Comparison of ENCODE assay signal across 21 cellular contexts in the genomic region with DNA sequence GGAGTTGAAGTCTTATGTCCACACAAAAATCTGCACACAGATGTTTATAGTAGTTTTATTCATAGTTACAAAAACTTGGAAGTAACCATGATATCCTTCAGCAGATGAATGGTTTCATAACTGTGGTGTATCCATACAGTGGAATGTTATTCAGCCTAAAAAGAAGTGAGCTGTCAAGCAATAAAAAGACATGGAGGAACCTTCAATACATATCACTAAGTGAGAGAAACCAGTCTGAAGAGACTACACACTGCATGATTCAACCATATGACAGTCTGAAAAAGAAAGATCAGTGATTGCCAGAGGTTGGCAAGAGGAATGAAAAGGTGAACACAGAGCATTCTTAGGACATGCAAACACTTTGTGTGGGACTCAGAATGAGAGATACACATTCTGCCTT. TPM values are rescaled to one million over a fixed set of nuclear protein-coding genes. Genes with fewer than 3 reads are reported as not detected.
A peak's percentile ranks its signal among the peaks of the same experiment; 100 is the strongest.
DNase-seq lines count a peak whose midpoint lies in the region; ATAC-seq lines count a peak whose summit lies in the region.
"Had no signal": no experiment of that assay in that cellular context is flagged by ENCODE, and none has a peak within 500 bp of the region (broad histone marks: within the 10 kb centered on the region; RNA-seq: fewer than 3 reads in every experiment).

No MANE protein-coding gene starts in this region.

- CTCF ChIA-PET in activated CD4-positive, alpha-beta T cell treated with anti-CD3 and anti-CD28 coated beads for 36 hours (lab: Charles Lee): no interaction called here
- CTCF ChIA-PET in naive thymus-derived CD4-positive, alpha-beta T cell (lab: Charles Lee): no interaction called here

- peaks cover 5% of the 10 kb centered on the region for H3K9me3 Mint-ChIP-seq in activated CD4-positive, alpha-beta T cell treated with anti-CD3 and anti-CD28 coated beads for 36 hours (ENCODE audit: low read depth)
- no peaks in the 10 kb centered on the region for H3K9me3 Mint-ChIP-seq in activated naive CD8-positive, alpha-beta T cell (ENCODE audit: low read depth)
- H3K9me3 Mint-ChIP-seq in activated naive CD8-positive, alpha-beta T cell treated with anti-CD3 and anti-CD28 coated beads, Interleukin-2, amount 50 U/mL, for 24 hours: peaks cover 3% of the 10 kb centered on the region
- H3K9me3 Mint-ChIP-seq in naive thymus-derived CD4-positive, alpha-beta T cell: peaks cover 0 to 6% (median 0%) of the 10 kb centered on the region in 11 donors

- no peaks in the 10 kb centered on the region for H3K27me3 Mint-ChIP-seq in activated CD4-positive, alpha-beta T cell treated with anti-CD3 and anti-CD28 coated beads for 36 hours
- no peaks in the 10 kb centered on the region for H3K27me3 Mint-ChIP-seq in activated naive CD8-positive, alpha-beta T cell
- no peaks in the 10 kb centered on the region for H3K27me3 Mint-ChIP-seq in activated naive CD8-positive, alpha-beta T cell treated with anti-CD3 and anti-CD28 coated beads, Interleukin-2, amount 50 U/mL, for 24 hours
- no peaks in the 10 kb centered on the region for H3K27me3 Mint-ChIP-seq in T-helper 17 cell
- H3K27me3 Mint-ChIP-seq in naive thymus-derived CD4-positive, alpha-beta T cell: no peaks in the 10 kb centered on the region
- H3K27me3 Mint-ChIP-seq: IgD-negative memory B cell had no signal

- peak overlapping the region; percentile 3 for H3K27ac Mint-ChIP-seq in activated CD4-positive, alpha-beta T cell treated with anti-CD3 and anti-CD28 coated beads for 36 hours
- H3K27ac Mint-ChIP-seq in activated naive CD8-positive, alpha-beta T cell: peak overlapping the region; percentile 67
- H3K27ac Mint-ChIP-seq in activated naive CD8-positive, alpha-beta T cell treated with anti-CD3 and anti-CD28 coated beads, Interleukin-2, amount 50 U/mL, for 24 hours: no peak overlapping the region
- peak overlapping the region; percentile 30 for H3K27ac Mint-ChIP-seq in T-helper 17 cell
- peak overlapping the region; percentile 14 to 97 (median 95) for H3K27ac Mint-ChIP-seq in naive thymus-derived CD4-positive, alpha-beta T cell

- H3K36me3 Mint-ChIP-seq in activated CD4-positive, alpha-beta T cell treated with anti-CD3 and anti-CD28 coated beads for 36 hours (ENCODE audit: low read depth): no peaks in the 10 kb centered on the region
- H3K36me3 Mint-ChIP-seq in activated naive CD8-positive, alpha-beta T cell: peaks cover 2% of the 10 kb centered on the region
- peaks cover 2% of the 10 kb centered on the region for H3K36me3 Mint-ChIP-seq in activated naive CD8-positive, alpha-beta T cell treated with anti-CD3 and anti-CD28 coated beads, Interleukin-2, amount 50 U/mL, for 24 hours (ENCODE audit: low read depth)
- no peaks in the 10 kb centered on the region for H3K36me3 Mint-ChIP-seq in T-helper 17 cell (ENCODE audit: low read depth)
- peaks cover 0 to 9% (median 0%) of the 10 kb centered on the region in 5 donors for H3K36me3 Mint-ChIP-seq in naive thymus-derived CD4-positive, alpha-beta T cell

- H3K4me3 ChIP-seq in naive thymus-derived CD4-positive, alpha-beta T cell (ENCODE audit: low read length): no peak overlapping the region
- H3K4me3 ChIP-seq: BLaER1 treated with 17β-estradiol and CSF1 and Interleukin-3, amounts not matched to agents 10 nM and 100 nM; Peyer's patch had no signal

- peaks cover 34 to 78% of the 10 kb centered on the region in 2 donors for H3K4me1 ChIP-seq in naive thymus-derived CD4-positive, alpha-beta T cell (ENCODE audit: control insufficient read depth in 2 of 2, insufficient read depth in 2 of 2, low read length in 2 of 2)
- H3K4me1 ChIP-seq: Peyer's patch had no signal

- no peak for ATAC-seq in activated CD4-positive, alpha-beta T cell treated with anti-CD3 and anti-CD28 coated beads for 36 hours
- ATAC-seq in activated naive CD8-positive, alpha-beta T cell treated with anti-CD3 and anti-CD28 coated beads, Interleukin-2, amount 50 U/mL, for 24 hours: no peak
- ATAC-seq in T-helper 17 cell: no peak
- ATAC-seq in naive thymus-derived CD4-positive, alpha-beta T cell: no peak
- ATAC-seq in HG03280 (IDR thresholded peaks at IDR 0.05; ENCODE audit: unreplicated experiment): no peak
- ATAC-seq: HCT116 had no signal

- no peaks in the 10 kb centered on the region for H3K36me3 ChIP-seq in naive thymus-derived CD4-positive, alpha-beta T cell (ENCODE audit: control insufficient read depth in 2 of 3, insufficient read depth in 3 of 3, low read length in 3 of 3)
- H3K36me3 ChIP-seq: BLaER1 treated with 17β-estradiol and CSF1 and Interleukin-3, amounts not matched to agents 10 nM and 100 nM; Peyer's patch had no signal

- POLR2A ChIA-PET in activated CD4-positive, alpha-beta T cell treated with anti-CD3 and anti-CD28 coated beads for 36 hours (lab: Charles Lee): no interaction called here
- POLR2A ChIA-PET in naive thymus-derived CD4-positive, alpha-beta T cell (lab: Charles Lee): interaction anchor here (0.7 kb wide), 1 partner anchor 88 kb away, joined by 3 read pairs; no protein-coding TSS in a partner anchor

- H3K27ac ChIP-seq in naive thymus-derived CD4-positive, alpha-beta T cell (ENCODE audit: low read depth, low read length): peak overlapping the region; percentile 78
- H3K27ac ChIP-seq: BLaER1 treated with 17β-estradiol and CSF1 and Interleukin-3, amounts not matched to agents 10 nM and 100 nM; Peyer's patch had no signal

- H3K27me3 ChIP-seq in naive thymus-derived CD4-positive, alpha-beta T cell (ENCODE audit: control insufficient read depth in 2 of 2, insufficient read depth in 2 of 2, low read length in 2 of 2): no peaks in the 10 kb centered on the region
- H3K27me3 ChIP-seq: BLaER1 treated with 17β-estradiol and CSF1 and Interleukin-3, amounts not matched to agents 10 nM and 100 nM; Peyer's patch had no signal

- DNase-seq in activated CD4-positive, alpha-beta T cell treated with anti-CD3 and anti-CD28 coated beads for 36 hours: no peak
- no peak for DNase-seq in activated CD4-positive, alpha-beta T cell treated with anti-CD3 and anti-CD28 coated beads for 1 hour
- no peak for DNase-seq in activated naive CD8-positive, alpha-beta T cell treated with anti-CD3 and anti-CD28 coated beads, Interleukin-2, amount 50 U/mL, for 24 hours
- DNase-seq in T-helper 17 cell: no peak
- DNase-seq in naive thymus-derived CD4-positive, alpha-beta T cell: no peak
- no peak for DNase-seq in epidermal melanocyte (ENCODE audit: insufficient read length, low spot score)
- DNase-seq: 8988T, Karpas-422, NCI-H1694, NCI-H2081, NCI-H2171, NCI-H526, Peyer's patch had no signal

- intact Hi-C loops in activated CD4-positive, alpha-beta T cell treated with anti-CD3 and anti-CD28 coated beads for 36 hours (cut with DNase I, micrococcal nuclease): loop anchor here in 1 of 2 experiments (10.0 kb wide), 1 partner anchor 483 kb away; no protein-coding TSS in a partner anchor
- intact Hi-C loops in naive thymus-derived CD4-positive, alpha-beta T cell (cut with micrococcal nuclease): loop anchor here (5.0 to 10.0 kb wide), 5 partner anchors 61 to 1059 kb away; a partner anchor contains a TSS

- H3K4me1 Mint-ChIP-seq in activated CD4-positive, alpha-beta T cell treated with anti-CD3 and anti-CD28 coated beads for 36 hours: peaks cover 77% of the 10 kb centered on the region
- peaks cover 80% of the 10 kb centered on the region for H3K4me1 Mint-ChIP-seq in activated naive CD8-positive, alpha-beta T cell (ENCODE audit: low read depth)
- H3K4me1 Mint-ChIP-seq in activated naive CD8-positive, alpha-beta T cell treated with anti-CD3 and anti-CD28 coated beads, Interleukin-2, amount 50 U/mL, for 24 hours: peaks cover 74% of the 10 kb centered on the region
- peaks cover 46% of the 10 kb centered on the region for H3K4me1 Mint-ChIP-seq in T-helper 17 cell
- H3K4me1 Mint-ChIP-seq in naive thymus-derived CD4-positive, alpha-beta T cell: peaks cover 41 to 84% (median 79%) of the 10 kb centered on the region in 7 donors

- H3K4me3 Mint-ChIP-seq in activated CD4-positive, alpha-beta T cell treated with anti-CD3 and anti-CD28 coated beads for 36 hours: no peak overlapping the region
- no peak overlapping the region for H3K4me3 Mint-ChIP-seq in activated naive CD8-positive, alpha-beta T cell
- H3K4me3 Mint-ChIP-seq in activated naive CD8-positive, alpha-beta T cell treated with anti-CD3 and anti-CD28 coated beads, Interleukin-2, amount 50 U/mL, for 24 hours: no peak overlapping the region
- H3K4me3 Mint-ChIP-seq in T-helper 17 cell: no peak overlapping the region
- peak overlapping the region in 5 of 10 donors; percentile 22 to 86 (median 84) for H3K4me3 Mint-ChIP-seq in naive thymus-derived CD4-positive, alpha-beta T cell
- H3K4me3 Mint-ChIP-seq: IgD-negative memory B cell had no signal

- no peaks in the 10 kb centered on the region for H3K9me3 ChIP-seq in T-helper 17 cell (ENCODE audit: control insufficient read depth, low read length, poor library complexity, severe bottlenecking)
- no peaks in the 10 kb centered on the region for H3K9me3 ChIP-seq in naive thymus-derived CD4-positive, alpha-beta T cell (ENCODE audit: control insufficient read depth in 2 of 3, low read length in 3 of 3)
- H3K9me3 ChIP-seq: Peyer's patch had no signal

RNA-seq across cellular contexts. Expression of a gene that starts 18.6 kb away (rescaled TPM):
- total RNA-seq in activated CD4-positive, alpha-beta T cell treated with anti-CD3 and anti-CD28 coated beads for 36 hours: 100 to 1,000 TPM; 193 to 225 TPM
- total RNA-seq in T-helper 17 cell: 1 to 10 TPM in 1 of 2 donors, under 1 TPM in 1; 0.99 to 1.2 TPM
- total RNA-seq in naive thymus-derived CD4-positive, alpha-beta T cell: 10 to 100 TPM in 2 of 5 experiments, 1 to 10 TPM in 1, under 1 TPM in 2; 0.38 to 52.6 (median 1.1) TPM
- polyA plus RNA-seq in naive thymus-derived CD4-positive, alpha-beta T cell: not detected
- total RNA-seq: H1, M059J, OCI-LY7, Peyer's patch had no signal
- polyA plus RNA-seq: H1, IgD-negative memory B cell had no signal

RNA-seq across cellular contexts. Expression of a gene that starts 47.4 kb away (rescaled TPM):
- total RNA-seq in activated CD4-positive, alpha-beta T cell treated with anti-CD3 and anti-CD28 coated beads for 36 hours: 1 to 10 TPM in 1 of 2 experiments, under 1 TPM in 1; 0.56 to 1.1 TPM
- total RNA-seq in T-helper 17 cell: under 1 TPM in 1 of 2 donors, not detected in 1; 0.52 TPM
- 1 to 10 TPM in 1 of 5 experiments, not detected in 4; 4.5 TPM for total RNA-seq in naive thymus-derived CD4-positive, alpha-beta T cell
- not detected for polyA plus RNA-seq in naive thymus-derived CD4-positive, alpha-beta T cell
- total RNA-seq: H1, M059J, OCI-LY7, Peyer's patch had no signal
- polyA plus RNA-seq: H1, IgD-negative memory B cell had no signal
